In genomic region chr2:131668794-131669532, GRCh38 we compare ENCODE assay signal across 2 cellular contexts.
TF ChIP-seq lines count a peak whose summit lies in the region.

No MANE protein-coding gene starts in this region.

TF ChIP-seq in HCT116, 20 proteins besides CTCF, POLR2A, EP300 and RAD21:
- TF ChIP-seq YY1 (IDR thresholded peaks at IDR 0.05; ENCODE audit: extremely low read depth, insufficient replicate concordance, low read depth, low read length) (peak; percentile 40), JUND (IDR thresholded peaks at IDR 0.05) (peak; percentile 38; the same call in 1 of the 2 replicates), TCF7L2 (IDR thresholded peaks at IDR 0.05; ENCODE audit: borderline replicate concordance, extremely low read depth, insufficient read depth, insufficient read length) (peak; percentile 43), SP1 (IDR thresholded peaks at IDR 0.05; ENCODE audit: low read depth) (peak; percentile 40; the same call in 1 of the 2 replicates), CBX3 (IDR thresholded peaks at IDR 0.05; ENCODE audit: low read depth) (peak; percentile 94), FOSL1 (IDR thresholded peaks at IDR 0.05; ENCODE audit: low read depth) (peak; percentile 67; the same call in 1 of the 2 replicates)
- TF ChIP-seq, protein P1, sequence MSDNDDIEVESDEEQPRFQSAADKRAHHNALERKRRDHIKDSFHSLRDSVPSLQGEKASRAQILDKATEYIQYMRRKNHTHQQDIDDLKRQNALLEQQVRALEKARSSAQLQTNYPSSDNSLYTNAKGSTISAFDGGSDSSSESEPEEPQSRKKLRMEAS (IDR thresholded peaks at IDR 0.05): peak; percentile 42; the same call in 1 of the 2 replicates

TF ChIP-seq in GM12878, 131 proteins besides CTCF, POLR2A, EP300 and RAD21:
- TF ChIP-seq PKNOX1 (IDR thresholded peaks at IDR 0.05) (peak; percentile 74), YY1 (IDR thresholded peaks at IDR 0.05; ENCODE audit: low read depth, low read length) (0 out of 2 replicates have a peak, but pooled peaks have one; percentile 13), ATF7 (IDR thresholded peaks at IDR 0.05; ENCODE audit: low read depth) (peak; percentile 41; the same call in 1 of the 2 replicates), TCF7 (IDR thresholded peaks at IDR 0.05; ENCODE audit: borderline replicate concordance) (peak; percentile 20; the same call in 1 of the 2 replicates), CREM (IDR thresholded peaks at IDR 0.05; ENCODE audit: low read depth) (peak; percentile 44), JUNB (IDR thresholded peaks at IDR 0.05) (peak; percentile 58), PBX3 (IDR thresholded peaks at IDR 0.05; ENCODE audit: insufficient replicate concordance, low read depth, low read length) (peak; percentile 91), MEF2A (IDR thresholded peaks at IDR 0.05; ENCODE audit: insufficient read depth, low read depth, low read length) (peak; percentile 59; the same call in 1 of the 2 replicates), CREB1 (IDR thresholded peaks at IDR 0.05; ENCODE audit: low read depth) (0 out of 2 replicates have a peak, but pooled peaks have one; percentile 40), NR2F1 (conservative IDR thresholded peaks at IDR 0.05) (peak; percentile 44; the same call in 1 of the 2 replicates), RUNX3 (IDR thresholded peaks at IDR 0.05; ENCODE audit: low read length) (0 out of 2 replicates have a peak, but pooled peaks have one; percentile 9), TCF3 (IDR thresholded peaks at IDR 0.05; ENCODE audit: borderline replicate concordance, insufficient read depth, low read depth, low read length) (peak; percentile 44; the same call in 1 of the 2 replicates), NFIC (IDR thresholded peaks at IDR 0.05; ENCODE audit: low read depth, low read length) (peak; percentile 49; the same call in 1 of the 2 replicates), BCL11A (IDR thresholded peaks at IDR 0.05; ENCODE audit: low read depth, low read length) (peak; percentile 53), NR2C1 (IDR thresholded peaks at IDR 0.05) (peak; percentile 24; the same call in 1 of the 2 replicates), EED (IDR thresholded peaks at IDR 0.05; ENCODE audit: low read depth) (peak; percentile 73), MEF2B (IDR thresholded peaks at IDR 0.05; ENCODE audit: partially characterized antibody, poor library complexity, severe bottlenecking) (peak; percentile 29), TCF12 (IDR thresholded peaks at IDR 0.05; ENCODE audit: low read depth, low read length) (peak; percentile 73; the same call in 1 of the 2 replicates), PAX5 (IDR thresholded peaks at IDR 0.05; ENCODE audit: borderline replicate concordance, low read depth, low read length) (peak; percentile 60; the same call in 1 of the 2 replicates), IKZF2 (IDR thresholded peaks at IDR 0.05) (0 out of 4 replicates have a peak, but pooled peaks of 1 of the 2 experiments have one; percentile 12)
